ENCODE assay signal across 8 cellular contexts in genomic region chr7:100049441-100050291, GRCh38. TPM values are rescaled to one million over a fixed set of nuclear protein-coding genes. Genes with fewer than 3 reads are reported as not detected.
DNase-seq lines count a peak whose midpoint lies in the region; ATAC-seq and TF ChIP-seq lines count a peak whose summit lies in the region.

Gene ZSCAN21, plus strand, starts transcription at chr7:100049774. Its CDS starts 7,233 bp downstream, at chr7:100057007.

- H3K27me3 ChIP-seq in adrenal gland (no peaks in the 10 kb centered on the region), heart right ventricle (no peaks in the 10 kb centered on the region)

- H3K36me3 ChIP-seq in adrenal gland (replicated peaks in 1 of 2) = no peaks in the 10 kb centered on the region
- peaks cover 0 to 11% (median 0%) of the 10 kb centered on the region in 9 donors for H3K36me3 ChIP-seq in heart right ventricle

- H3K36me3 Mint-ChIP-seq in HFFc6 (ENCODE audit: low read depth) (no peaks in the 10 kb centered on the region; the same call in 1 of the 2 replicates), type B pancreatic cell (peaks cover 5% of the 10 kb centered on the region)

- no peaks in the 10 kb centered on the region for H3K9me3 ChIP-seq in adrenal gland (replicated peaks in 1 of 3)
- no peaks in the 10 kb centered on the region for H3K9me3 ChIP-seq in heart right ventricle

- H3K4me3 ChIP-seq in adrenal gland (peak within 1 kb of the TSS; percentile 20 to 76 (median 58)), heart right ventricle (peak within 1 kb of the TSS; percentile 69 to 92 (median 84))

- no peaks in the 10 kb centered on the region for H3K9me3 Mint-ChIP-seq in HFFc6
- H3K9me3 Mint-ChIP-seq in type B pancreatic cell = no peaks in the 10 kb centered on the region

- peak; percentile 95 to 99 (median 98) for ATAC-seq in heart right ventricle

- H3K4me1 Mint-ChIP-seq in HFFc6 (ENCODE audit: low read depth) = peaks cover 25% of the 10 kb centered on the region
- H3K4me1 Mint-ChIP-seq in type B pancreatic cell (ENCODE audit: unreplicated experiment) = peaks cover 9% of the 10 kb centered on the region

- WGBS in adrenal gland, 4 donors = 0 to 1% (median 1%) methylated on average over 29 to 47 of the region's 47 CpGs
- 0 to 1% methylated on average over 47 of the region's 47 CpGs for WGBS in heart right ventricle, 2 donors

- no peaks in the 10 kb centered on the region; the same call in 1 of the 2 replicates for H3K27me3 Mint-ChIP-seq in HFFc6 (ENCODE audit: insufficient read depth)
- no peaks in the 10 kb centered on the region for H3K27me3 Mint-ChIP-seq in type B pancreatic cell

- H3K27ac Mint-ChIP-seq in HFFc6 (peak within 1 kb of the TSS; percentile 95), type B pancreatic cell (peak within 1 kb of the TSS; percentile 97)

- peak within 1 kb of the TSS; percentile 80 to 99 (median 96) for H3K27ac ChIP-seq in adrenal gland
- H3K27ac ChIP-seq in heart right ventricle = peak within 1 kb of the TSS; percentile 90 to 98 (median 96)

- TF ChIP-seq CTCF in GM10266 (IDR thresholded peaks at IDR 0.05; ENCODE audit: control insufficient read depth, insufficient read depth, low read depth, missing control alignments) (peak; percentile 33), HFFc6 (IDR thresholded peaks at IDR 0.05) (peak; percentile 54), adrenal gland (IDR thresholded peaks at IDR 0.05) (peak in 2 of 6 experiments; percentile 9 to 15), heart right ventricle (IDR thresholded peaks at IDR 0.05) (peak in 4 of 9 donors; percentile 30 to 48 (median 45)), type B pancreatic cell (conservative IDR thresholded peaks at IDR 0.05) (peak; percentile 24)

- intact Hi-C loops in adrenal gland (cut with DNase I) = loop anchor here (5.0 to 10.0 kb wide), 3 partner anchors 37 to 55 kb away; no protein-coding TSS in a partner anchor
- intact Hi-C loops in heart right ventricle (cut with DNase I) = loop anchor here in 8 of 10 donors (2.0 to 10.0 kb wide), 8 partner anchors 32 to 135 kb away; partner anchors contain the start of genes AP4M1 (in 3 of the 8), MCM7 (in 3 of the 8), TRIM4 (in 2 of the 8) and GJC3 (in 1 of the 8)
- intact Hi-C loops in posterior cingulate gyrus (cut with DNase I) = loop anchor here (2.0 to 10.0 kb wide), 2 partner anchors 35 to 135 kb away; partner anchors contain the start of genes TRIM4 and ZKSCAN1

- H3K4me3 Mint-ChIP-seq in HFFc6 = peak within 1 kb of the TSS; percentile 95
- peak within 1 kb of the TSS; percentile 94 for H3K4me3 Mint-ChIP-seq in type B pancreatic cell

- H3K4me1 ChIP-seq in adrenal gland (replicated peaks in 1 of 2) = peaks cover 3 to 9% of the 10 kb centered on the region in 2 donors
- H3K4me1 ChIP-seq in heart right ventricle = peaks cover 4 to 24% (median 12%) of the 10 kb centered on the region in 9 donors

- DNase-seq in GM10266 (ENCODE audit: extremely low spot score) (peak; percentile 79), HFFc6 (peak; percentile 71), NCI-H1048 (lab: John Stamatoyannopoulos, UW) (peak; percentile 64), SW480 (ENCODE audit: low spot score) (peak; percentile 89), adrenal gland (peak; percentile 84 to 91 (median 88)), heart right ventricle (peak; percentile 85 to 89), posterior cingulate gyrus (peak; percentile 76 to 98 (median 86)), type B pancreatic cell (ENCODE audit: extremely low spot score, unreplicated experiment) (peak; percentile 88)

- TF ChIP-seq POLR2A in adrenal gland (IDR thresholded peaks at IDR 0.05) = peak; percentile 46 to 95

RNA-seq across cellular contexts. Expression of gene ZSCAN21, which starts in this region (rescaled TPM):
- total RNA-seq in HFFc6 (2021; fragmentation: NEBNext Ultra II Directional; extraction: Animal tissue kit (Norgen Biotek cat#: 25700)) = 1 to 10 TPM; 8.2 to 9.8 (median 9.2) TPM
- 10 to 100 TPM in 7 of 8 donors, 1 to 10 TPM in 1; 10.0 to 16.5 (median 13.4) TPM for total RNA-seq in adrenal gland
- 10 to 100 TPM; 11.2 to 14.9 (median 12.5) TPM for polyA plus RNA-seq in adrenal gland
- total RNA-seq in heart right ventricle = 1 to 10 TPM; 5.4 to 10.0 (median 6.9) TPM
- 1 to 10 TPM; 5.8 to 8.3 TPM for polyA plus RNA-seq in heart right ventricle
- total RNA-seq in type B pancreatic cell (ENCODE audit: low replicate concordance) = 11.9 and 16.4 TPM in 2 replicates

Comparison
In these comparisons a context has a peak if more than half of its experiments do, and no peak if none do; other contexts are left out.
1. Peak in every context shown above with its lines: DNase-seq, ATAC-seq, H3K4me3 ChIP-seq and H3K27ac ChIP-seq.